Comparison of ENCODE assay signal across 13 cellular contexts in the genomic region with DNA sequence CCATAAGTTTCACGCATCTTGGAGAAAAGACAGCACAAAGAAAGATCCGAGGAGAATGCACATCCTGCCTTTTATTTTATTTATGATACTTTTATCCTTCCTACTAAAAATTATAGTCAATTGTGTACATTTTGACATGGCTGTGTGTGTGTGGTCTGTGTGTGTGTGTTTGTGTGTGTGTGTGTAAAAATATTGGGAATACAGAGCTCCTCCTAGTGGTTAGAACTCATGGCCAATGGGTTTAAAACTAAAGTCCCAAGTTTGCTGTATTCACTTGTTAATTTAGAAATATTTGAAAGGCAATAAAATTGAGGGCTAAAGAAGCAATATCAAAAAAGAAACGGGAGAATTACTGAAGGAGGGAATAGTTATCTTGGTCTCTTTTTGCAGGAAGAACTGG. TPM values are rescaled to one million over a fixed set of nuclear protein-coding genes. Genes with fewer than 3 reads are reported as not detected.
DNase-seq lines count a peak whose midpoint lies in the region; ATAC-seq and TF ChIP-seq lines count a peak whose summit lies in the region.
"Had no signal": no experiment of that assay in that cellular context is flagged by ENCODE, and none has a peak within 500 bp of the region (broad histone marks: within the 10 kb centered on the region; RNA-seq: fewer than 3 reads in every experiment).

No MANE protein-coding gene starts in this region.

- ATAC-seq in HG03039 (IDR thresholded peaks at IDR 0.05; ENCODE audit: unreplicated experiment) (no peak), HG03521 (IDR thresholded peaks at IDR 0.05; ENCODE audit: unreplicated experiment) (no peak)

- TF ChIP-seq CTCF in AG09309 (IDR thresholded peaks at IDR 0.05; ENCODE audit: control insufficient read depth, insufficient read depth, low read depth, low read length, missing control alignments) (peak; percentile 40), GM20000 (IDR thresholded peaks at IDR 0.05; ENCODE audit: extremely low read depth, missing control alignments) (peak; percentile 3), SU-DHL-6 (IDR thresholded peaks at IDR 0.05; ENCODE audit: insufficient read depth, low read length, poor library complexity, severe bottlenecking) (peak; percentile 18), glutamatergic neuron (IDR thresholded peaks at IDR 0.05; ENCODE audit: partially characterized antibody, unreplicated experiment) (peak; percentile 68), colonic mucosa (IDR thresholded peaks at IDR 0.05) (no peak)

- no peaks in the 10 kb centered on the region for H4K20me1 ChIP-seq in SU-DHL-6 (ENCODE audit: low read depth, low read length)

- no peaks in the 10 kb centered on the region for H3K36me3 Mint-ChIP-seq in glutamatergic neuron (ENCODE audit: unreplicated experiment)

- H3K4me3 Mint-ChIP-seq in glutamatergic neuron (ENCODE audit: unreplicated experiment), result no peak overlapping the region

- no peaks in the 10 kb centered on the region for H3K9me2 ChIP-seq in SU-DHL-6 (replicated peaks; ENCODE audit: insufficient read depth, low read length)

- H3K9ac ChIP-seq in SU-DHL-6 (ENCODE audit: low read length) (no peak overlapping the region), colonic mucosa (ENCODE audit: low read depth in 2 of 2, low read length in 2 of 2) (no peak overlapping the region)

- H3K9me3 Mint-ChIP-seq in glutamatergic neuron (ENCODE audit: unreplicated experiment), result no peaks in the 10 kb centered on the region

- no peaks in the 10 kb centered on the region for H3K36me3 ChIP-seq in SU-DHL-6 (ENCODE audit: low read length)
- no peaks in the 10 kb centered on the region for H3K36me3 ChIP-seq in colonic mucosa

- H3K27me3 ChIP-seq in SU-DHL-6 (ENCODE audit: low read length) (no peaks in the 10 kb centered on the region), colonic mucosa (no peaks in the 10 kb centered on the region)

- intact Hi-C loops in colonic mucosa (cut with DNase I), result no loop called here

- no peaks in the 10 kb centered on the region for H3K79me2 ChIP-seq in SU-DHL-6 (ENCODE audit: insufficient read depth, low read length)

- H3K9me3 ChIP-seq in SU-DHL-6 (ENCODE audit: insufficient read depth, low read length), result no peaks in the 10 kb centered on the region
- no peaks in the 10 kb centered on the region for H3K9me3 ChIP-seq in colonic mucosa

- DNase-seq in AG09309 (ENCODE audit: low read depth) (no peak), GM20000 (ENCODE audit: low spot score) (no peak), glutamatergic neuron (no peak), NOMO-1 treated with dmso at 0.1 percent for 144 hours (lab: John Stamatoyannopoulos, UW; ENCODE audit: unreplicated experiment) (no peak), colonic mucosa (no peak)
- DNase-seq: activated gamma-delta T cell, head of caudate nucleus, posterior cingulate gyrus, SW 1271 had no signal

- no peak overlapping the region for H3K4me2 ChIP-seq in SU-DHL-6 (ENCODE audit: low read depth, low read length, poor library complexity, severe bottlenecking)

- no peaks in the 10 kb centered on the region for H3K4me1 ChIP-seq in colonic mucosa

- H3K4me1 Mint-ChIP-seq in glutamatergic neuron (ENCODE audit: low read depth, unreplicated experiment), result no peaks in the 10 kb centered on the region

- H3F3A ChIP-seq in SU-DHL-6 (ENCODE audit: insufficient read depth), result no peaks in the 10 kb centered on the region

- H3K4me3 ChIP-seq in AG09309 (ENCODE audit: control insufficient read depth, low read depth, low read length), result no peak overlapping the region
- H3K4me3 ChIP-seq in SU-DHL-6 (ENCODE audit: insufficient read depth, low read length, poor library complexity, severe bottlenecking), result no peak overlapping the region
- H3K4me3 ChIP-seq in colonic mucosa, result no peak overlapping the region

- no peak overlapping the region for H3K27ac Mint-ChIP-seq in glutamatergic neuron (ENCODE audit: unreplicated experiment)

- no peak overlapping the region for H3K27ac ChIP-seq in SU-DHL-6 (ENCODE audit: low read depth, low read length)
- no peak overlapping the region for H3K27ac ChIP-seq in colonic mucosa

- H2AFZ ChIP-seq in SU-DHL-6 (ENCODE audit: low read depth, low read length, severe bottlenecking), result no peak overlapping the region

- no peaks in the 10 kb centered on the region for H3K27me3 Mint-ChIP-seq in glutamatergic neuron (ENCODE audit: unreplicated experiment)

RNA-seq across cellular contexts. Expression of a gene that starts 47.5 kb away (rescaled TPM):
- total RNA-seq in glutamatergic neuron (ENCODE audit: unreplicated experiment) (25.6 TPM), colonic mucosa (not detected)
- total RNA-seq: G401 had no signal

Comparison
In these comparisons a context has a peak if more than half of its experiments do, and no peak if none do; other contexts are left out.
1. RNA of a gene that starts 47.5 kb away (total RNA-seq): 25.6 TPM in glutamatergic neuron (single experiment); not detected in colonic mucosa; every median in the first group is over 10 times any median in the second.